In the genomic region with DNA sequence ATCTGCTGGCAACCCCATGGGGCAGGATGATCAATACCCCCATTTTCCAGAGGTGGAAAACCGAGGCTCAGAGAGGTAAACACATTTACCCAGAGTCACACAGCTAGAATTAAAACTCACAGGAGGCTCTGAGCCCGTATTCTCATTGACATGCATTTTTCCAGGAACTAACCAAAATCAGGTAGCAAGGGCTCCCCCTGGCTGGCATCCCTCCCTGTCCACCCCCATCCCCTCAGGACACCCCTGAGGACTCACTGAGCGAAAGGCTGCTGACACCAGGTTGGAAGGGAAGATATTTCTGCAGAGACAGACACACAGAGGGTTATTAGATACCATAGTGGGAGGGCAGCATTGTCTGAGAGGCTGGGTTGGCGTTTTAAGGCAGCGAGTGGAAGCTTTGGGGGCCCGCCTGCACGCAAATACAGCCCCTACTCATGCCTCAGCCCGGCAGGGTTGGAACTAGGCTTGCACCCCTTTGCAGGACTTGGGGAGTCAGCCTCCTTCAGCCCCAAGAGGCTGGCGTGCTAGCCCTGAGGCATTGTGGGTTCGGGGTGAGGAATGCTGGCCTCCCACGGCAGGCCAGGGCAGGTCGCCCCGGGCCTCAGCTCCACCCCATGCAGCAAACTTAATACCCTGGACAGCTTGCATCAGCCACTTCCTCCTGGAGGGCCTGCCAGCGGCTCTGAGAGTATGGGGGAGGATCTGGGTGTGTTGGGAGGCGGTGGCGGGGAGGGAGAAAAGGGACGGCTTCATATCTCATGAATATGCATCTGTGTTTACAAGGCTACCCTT, we compare ENCODE assay signal across 8 cellular contexts. TPM values are rescaled to one million over a fixed set of nuclear protein-coding genes. Genes with fewer than 3 reads are reported as not detected.
DNase-seq lines count a peak whose midpoint lies in the region; ATAC-seq and TF ChIP-seq lines count a peak whose summit lies in the region.

No MANE protein-coding gene starts in this region.

- H3K27ac Mint-ChIP-seq in T-helper 17 cell, result peak overlapping the region; percentile 94

- DNase-seq in AG09319 (ENCODE audit: extremely low read depth, low read depth) (peak; percentile 96), T-helper 17 cell (no peak), body of pancreas (peak; percentile 66 to 77 (median 74)), islet precursor cell (peak; percentile 97)
- DNase-seq in stimulated activated CD4-positive, alpha-beta T cell treated with anti-CD3 and anti-CD28 coated beads, Interleukin-2, amount 100 ng/mL, for 48 hours, result peak; percentile 52 to 55

- H3K4me3 Mint-ChIP-seq in T-helper 17 cell, result peak overlapping the region; percentile 95

- peaks cover 32% of the 10 kb centered on the region for H3K4me1 ChIP-seq in Loucy (ENCODE audit: insufficient read depth, low read length, poor library complexity, severe bottlenecking)
- peaks cover 50% of the 10 kb centered on the region for H3K4me1 ChIP-seq in body of pancreas

- H3K27ac ChIP-seq in body of pancreas, result peak overlapping the region; percentile 46 to 90 (median 72)

- no peaks in the 10 kb centered on the region for H3K36me3 Mint-ChIP-seq in T-helper 17 cell (ENCODE audit: low read depth)

- H3K79me2 ChIP-seq in Loucy (ENCODE audit: insufficient read depth, low read length), result peaks cover 84% of the 10 kb centered on the region

- no peaks in the 10 kb centered on the region for H3K27me3 Mint-ChIP-seq in T-helper 17 cell

- no peaks in the 10 kb centered on the region for H3K9me2 ChIP-seq in Loucy (replicated peaks; ENCODE audit: low read depth, low read length)

- H3K9me3 ChIP-seq in Loucy (ENCODE audit: insufficient read depth, low read depth, low read length) (no peaks in the 10 kb centered on the region), T-helper 17 cell (ENCODE audit: control insufficient read depth, low read length, poor library complexity, severe bottlenecking) (no peaks in the 10 kb centered on the region), body of pancreas (no peaks in the 10 kb centered on the region)

- H3K4me2 ChIP-seq in Loucy (ENCODE audit: low read depth, low read length, poor library complexity, severe bottlenecking), result peak overlapping the region; percentile 99

- 33 to 35% methylated on average over 11 to 14 of the region's 17 CpGs for WGBS in body of pancreas, 2 donors

- peaks cover 53% of the 10 kb centered on the region for H3K4me1 Mint-ChIP-seq in T-helper 17 cell

- H3K4me3 ChIP-seq in Loucy (ENCODE audit: low read length, poor library complexity, severe bottlenecking), result peak overlapping the region; percentile 79
- H3K4me3 ChIP-seq in body of pancreas, result no peak overlapping the region

- no peaks in the 10 kb centered on the region for H3F3A ChIP-seq in Loucy (ENCODE audit: low read depth)

- H3K27me3 ChIP-seq in Loucy (ENCODE audit: insufficient read depth, low read length, poor library complexity, severe bottlenecking) (peaks cover 5% of the 10 kb centered on the region), body of pancreas (no peaks in the 10 kb centered on the region)

- intact Hi-C loops in body of pancreas (cut with DNase I), result no loop called here

- TF ChIP-seq CTCF in AG09319 (IDR thresholded peaks at IDR 0.05; ENCODE audit: low read depth, low read length), result peak; percentile 35
- peak; percentile 64 for TF ChIP-seq CTCF in Loucy (conservative IDR thresholded peaks at IDR 0.05; ENCODE audit: low read length)
- no peak for TF ChIP-seq CTCF in body of pancreas (IDR thresholded peaks at IDR 0.05)

- H4K20me1 ChIP-seq in Loucy (ENCODE audit: insufficient read depth, low read length, poor library complexity, severe bottlenecking), result peaks cover 77% of the 10 kb centered on the region

- TF ChIP-seq POLR2A in body of pancreas (IDR thresholded peaks at IDR 0.05), result peak in 2 of 3 donors; percentile 5 to 29

- ATAC-seq in GM18517 (IDR thresholded peaks at IDR 0.05; ENCODE audit: unreplicated experiment), result peak; percentile 34
- no peak for ATAC-seq in T-helper 17 cell
- ATAC-seq in body of pancreas, result peak; percentile 34
- ATAC-seq in HG02981 (IDR thresholded peaks at IDR 0.05; ENCODE audit: unreplicated experiment), result no peak

- H2AFZ ChIP-seq in Loucy (ENCODE audit: low read length), result no peak overlapping the region

- H3K36me3 ChIP-seq in Loucy (ENCODE audit: insufficient read depth, low read length) (peaks cover 29% of the 10 kb centered on the region; the same call in 1 of the 2 replicates), body of pancreas (replicated peaks in 1 of 2; ENCODE audit: insufficient read depth in 1 of 2, low read depth in 2 of 2) (no peaks in the 10 kb centered on the region)

- H3K9ac ChIP-seq in Loucy (ENCODE audit: low read depth, low read length, poor library complexity, severe bottlenecking), result peak overlapping the region; percentile 99

RNA-seq across cellular contexts. Expression of gene SLC1A5, which starts 3.9 kb away (rescaled TPM):
- total RNA-seq in T-helper 17 cell (10 to 100 TPM; 13.6 to 15.9 TPM), body of pancreas (10 to 100 TPM; 31.4 to 39.2 TPM)

RNA-seq across cellular contexts. Expression of gene STRN4, which starts 38.2 kb away (rescaled TPM):
- total RNA-seq in T-helper 17 cell (100 to 1,000 TPM; 108 to 145 TPM), body of pancreas (10 to 100 TPM; 51.4 to 55.5 TPM)

RNA-seq across cellular contexts. Expression of gene FKRP, which starts 38.6 kb away (rescaled TPM):
- total RNA-seq in T-helper 17 cell, result 10 to 100 TPM; 22.5 to 23.3 TPM
- 10 to 100 TPM in 1 of 2 donors, 1 to 10 TPM in 1; 8.8 to 13.2 TPM for total RNA-seq in body of pancreas

Comparison
In these comparisons a context has a peak if more than half of its experiments do, and no peak if none do; other contexts are left out.
1. DNase-seq: peak in AG09319 (single experiment), body of pancreas (4 of 4), islet precursor cell (single experiment) and stimulated activated CD4-positive, alpha-beta T cell treated with anti-CD3 and anti-CD28 coated beads, Interleukin-2, amount 100 ng/mL, for 48 hours (2 of 2); none in T-helper 17 cell (0 of 3).
2. CTCF ChIP-seq: peak in AG09319 (single experiment) and Loucy (single experiment); none in body of pancreas (0 of 7).
3. ATAC-seq: peak in GM18517 (single experiment) and body of pancreas (single experiment); none in T-helper 17 cell (single experiment) and HG02981 (single experiment).